In genomic region chr14:22296088-22296487, GRCh38 we compare ENCODE assay signal across 22 cellular contexts.
"Had no signal": no experiment of that assay in that cellular context is flagged by ENCODE, and none has a peak within 500 bp of the region (broad histone marks: within the 10 kb centered on the region; RNA-seq: fewer than 3 reads in every experiment).

No MANE protein-coding gene starts in this region.

- H3K36me3 ChIP-seq: brain microvascular endothelial cell, esophagus muscularis mucosa, gastrocnemius medialis, lower lobe of right lung, prostate gland, thyroid gland had no signal

- H3K27me3 ChIP-seq: brain microvascular endothelial cell, esophagus muscularis mucosa, thyroid gland had no signal

- DNase-seq: activated CD4-positive, alpha-beta T cell treated with anti-CD3 and anti-CD28 coated beads for 1 hour; activated CD4-positive, alpha-beta T cell treated with anti-CD3 and anti-CD28 coated beads, Interleukin-2, amount 50 U/mL, for 1 hour; activated gamma-delta T cell treated with Interleukin-2 at 50 U/mL for 16 hours; activated T-cell treated with anti-CD3 and anti-CD28 coated beads, Interleukin-2, amount 50 U/mL, for 1 hour; aorta; caudate nucleus; effector memory CD4-positive, alpha-beta T cell; gastrocnemius medialis; head of caudate nucleus; left cardiac atrium; lower lobe of right lung; natural killer cell; stimulated activated CD4-positive, alpha-beta T cell treated with anti-CD3 and anti-CD28 coated beads, Interleukin-4, amount 100 ng/mL, for 4 hours; substantia nigra; T-cell; thyroid gland had no signal

- ATAC-seq: activated naive CD4-positive, alpha-beta T cell treated with anti-CD3 and anti-CD28 coated beads, Interleukin-2, amount 50 U/mL, for 72 hours; gastrocnemius medialis; left cardiac atrium; natural killer cell; T-cell had no signal

- H3K9me3 ChIP-seq: esophagus muscularis mucosa, gastrocnemius medialis, lower lobe of right lung, prostate gland, thyroid gland had no signal

- H3K4me1 ChIP-seq: esophagus muscularis mucosa, gastrocnemius medialis, lower lobe of right lung, thyroid gland had no signal

- FAIRE-seq: islet of Langerhans, TTC549 had no signal

- H3K27ac ChIP-seq: brain microvascular endothelial cell, esophagus muscularis mucosa, gastrocnemius medialis, lower lobe of right lung, prostate gland, thyroid gland had no signal

- H3K4me3 ChIP-seq: esophagus muscularis mucosa, gastrocnemius medialis, lower lobe of right lung, prostate gland, thyroid gland had no signal
